Comparison of ENCODE assay signal across 1 cellular context in the genomic region with DNA sequence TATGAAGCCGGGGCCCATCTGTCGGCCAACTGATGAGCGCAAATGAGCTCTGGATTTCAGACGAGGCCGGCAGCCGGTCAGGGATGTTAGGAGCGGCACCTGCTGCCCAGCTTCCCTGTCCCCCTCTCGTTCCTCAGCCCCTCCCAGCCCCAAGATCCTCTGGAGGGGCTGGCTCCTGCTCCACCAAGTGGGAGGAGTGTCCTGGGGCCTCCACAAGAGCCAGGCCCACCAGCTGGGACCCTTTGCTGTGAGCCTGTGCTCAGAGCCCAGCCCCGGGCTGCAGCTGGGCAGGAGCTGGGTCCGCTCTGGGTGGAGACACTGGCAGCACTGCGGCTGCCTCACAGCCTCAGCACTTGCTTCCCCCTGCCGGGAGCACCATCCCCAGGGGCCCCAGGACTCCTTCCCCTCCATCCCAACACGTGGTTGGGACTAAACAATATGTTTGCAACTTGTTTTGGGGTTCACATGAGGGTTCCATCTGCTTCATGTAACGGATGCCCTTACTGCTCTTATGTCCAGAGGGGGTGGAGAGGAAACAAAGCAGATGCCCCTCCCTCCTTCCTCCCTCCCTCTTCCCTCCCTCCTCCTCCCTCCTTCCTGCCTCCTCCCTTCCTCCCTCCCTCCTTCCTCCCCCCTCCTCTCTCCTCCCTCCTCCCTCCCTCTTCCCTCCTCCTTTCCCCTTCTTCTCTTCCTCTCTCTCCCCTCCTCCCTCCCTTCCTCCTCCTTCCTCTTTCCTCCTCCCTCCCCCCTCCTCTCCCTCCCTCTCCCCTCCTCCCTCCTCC.
TF ChIP-seq lines count a peak whose summit lies in the region.

No MANE protein-coding gene starts in this region.

TF ChIP-seq in H1, 55 proteins besides CTCF, POLR2A, EP300 and RAD21 (continued from another document):
- TF ChIP-seq, protein P1, sequence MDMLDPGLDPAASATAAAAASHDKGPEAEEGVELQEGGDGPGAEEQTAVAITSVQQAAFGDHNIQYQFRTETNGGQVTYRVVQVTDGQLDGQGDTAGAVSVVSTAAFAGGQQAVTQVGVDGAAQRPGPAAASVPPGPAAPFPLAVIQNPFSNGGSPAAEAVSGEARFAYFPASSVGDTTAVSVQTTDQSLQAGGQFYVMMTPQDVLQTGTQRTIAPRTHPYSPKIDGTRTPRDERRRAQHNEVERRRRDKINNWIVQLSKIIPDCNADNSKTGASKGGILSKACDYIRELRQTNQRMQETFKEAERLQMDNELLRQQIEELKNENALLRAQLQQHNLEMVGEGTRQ (IDR thresholded peaks at IDR 0.05; ENCODE audit: low read length): no peak
- TF ChIP-seq, protein P2, sequence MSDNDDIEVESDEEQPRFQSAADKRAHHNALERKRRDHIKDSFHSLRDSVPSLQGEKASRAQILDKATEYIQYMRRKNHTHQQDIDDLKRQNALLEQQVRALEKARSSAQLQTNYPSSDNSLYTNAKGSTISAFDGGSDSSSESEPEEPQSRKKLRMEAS (IDR thresholded peaks at IDR 0.05): 0 out of 2 replicates have a peak, but pooled peaks have one; percentile 30
TF ChIP-seq in H1: peak in this region for 1.
